ENCODE assay signal across 15 cellular contexts in genomic region chr4:168924648-168925047, GRCh38.
DNase-seq lines count a peak whose midpoint lies in the region; ATAC-seq and TF ChIP-seq lines count a peak whose summit lies in the region.
"Had no signal": no experiment of that assay in that cellular context is flagged by ENCODE, and none has a peak within 500 bp of the region (broad histone marks: within the 10 kb centered on the region; RNA-seq: fewer than 3 reads in every experiment).

No MANE protein-coding gene starts in this region.

- no peak overlapping the region for H3K4me3 Mint-ChIP-seq in chondrocyte (ENCODE audit: unreplicated experiment)
- H3K4me3 Mint-ChIP-seq: B cell; CD4-positive, alpha-beta memory T cell; GM23338 had no signal

- no peak overlapping the region for H3K4me3 ChIP-seq in SK-N-SH (ENCODE audit: low read depth in 2 of 2, low read length in 1 of 2)
- H3K4me3 ChIP-seq: GM12878, GM23338 had no signal

- CTCF ChIA-PET in SK-N-SH (lab: Yijun Ruan, JAX), result interaction anchor here (0.8 to 7.9 kb wide), 24 partner anchors 8 to 673 kb away, joined by 3 to 103 read pairs (median 8); partner anchors contain the start of gene CBR4

- peaks cover 82 to 85% of the 10 kb centered on the region in 2 experiments for H3K36me3 ChIP-seq in SK-N-SH (replicated peaks in 1 of 2; ENCODE audit: control insufficient read depth in 1 of 2, insufficient read depth in 2 of 2, low read length in 1 of 2)

- no peak overlapping the region for H2AFZ ChIP-seq in SK-N-SH (ENCODE audit: low read depth)
- H2AFZ ChIP-seq: GM23338 had no signal

- no peak for ATAC-seq in GM19324 (IDR thresholded peaks at IDR 0.05; ENCODE audit: low FRiP score, unreplicated experiment)
- ATAC-seq in HG02973 (IDR thresholded peaks at IDR 0.05; ENCODE audit: unreplicated experiment), result no peak
- no peak for ATAC-seq in HG02970 (IDR thresholded peaks at IDR 0.05; ENCODE audit: low FRiP score, unreplicated experiment)
- ATAC-seq: GM23338, HepG2 had no signal

- H3K9ac ChIP-seq in SK-N-SH, result no peak overlapping the region

- H3K79me2 ChIP-seq in SK-N-SH (ENCODE audit: insufficient read depth), result no peaks in the 10 kb centered on the region

- peaks cover 50% of the 10 kb centered on the region for H3K36me3 Mint-ChIP-seq in chondrocyte (ENCODE audit: low read depth)

- H3K27ac Mint-ChIP-seq in chondrocyte (ENCODE audit: unreplicated experiment), result peak overlapping the region; percentile 73
- H3K27ac Mint-ChIP-seq: B cell; CD4-positive, alpha-beta memory T cell; GM23338 had no signal

- peak in 1 of 2 experiments; percentile 62; a peak in 1 of 4 replicates for TF ChIP-seq EP300 in SK-N-SH (IDR thresholded peaks at IDR 0.05; ENCODE audit: borderline replicate concordance in 1 of 2, low read depth in 1 of 2, low read length in 1 of 2)

- no peaks in the 10 kb centered on the region for H3K27me3 ChIP-seq in SK-N-SH (ENCODE audit: insufficient read depth)

- no peaks in the 10 kb centered on the region for H3K9me2 ChIP-seq in SK-N-SH

- peak overlapping the region; percentile 9 to 94; a peak in 3 of 4 replicates for H3K27ac ChIP-seq in SK-N-SH (ENCODE audit: low read depth in 2 of 2, low read length in 1 of 2)
- H3K27ac ChIP-seq: C4-2B had no signal

- peaks cover 61% of the 10 kb centered on the region for H3F3A ChIP-seq in SK-N-SH (replicated peaks; ENCODE audit: insufficient read depth)

- TF ChIP-seq CTCF in SK-N-SH (IDR thresholded peaks at IDR 0.05) (no peak), chondrocyte (IDR thresholded peaks at IDR 0.05) (no peak)

- H3K9me3 ChIP-seq in SK-N-SH, result 0 out of 2 replicates have a peak, but pooled peaks cover 2% of the 10 kb centered on the region

- no peak overlapping the region for H3K4me2 ChIP-seq in SK-N-SH
- H3K4me2 ChIP-seq: GM23338 had no signal

- peaks cover 0 to 34% of the 10 kb centered on the region in 2 experiments; a peak in 2 of 4 replicates for H3K4me1 ChIP-seq in SK-N-SH (ENCODE audit: control insufficient read depth in 1 of 2, insufficient read depth in 2 of 2, low read depth in 1 of 2, low read length in 1 of 2)

- POLR2A ChIA-PET in SK-N-SH (lab: Yijun Ruan, JAX), result no interaction called here

- no peaks in the 10 kb centered on the region for H3K9me3 Mint-ChIP-seq in chondrocyte (ENCODE audit: low read depth)
- H3K9me3 Mint-ChIP-seq: CD4-positive, alpha-beta memory T cell; GM23338 had no signal

- 82% methylated on average over 2 of the region's 2 CpGs for WGBS in SK-N-SH (ENCODE audit: low lambda C conversion rate)

- TF ChIP-seq RAD21 in SK-N-SH (IDR thresholded peaks at IDR 0.05; ENCODE audit: low read length), result no peak

- no peaks in the 10 kb centered on the region for H4K20me1 ChIP-seq in SK-N-SH (ENCODE audit: insufficient read depth)

- H3K27me3 Mint-ChIP-seq in chondrocyte (ENCODE audit: low read depth), result no peaks in the 10 kb centered on the region
- H3K27me3 Mint-ChIP-seq: B cell; CD4-positive, alpha-beta memory T cell had no signal

- peaks cover 15% of the 10 kb centered on the region for H3K4me1 Mint-ChIP-seq in chondrocyte (ENCODE audit: low read depth)
- H3K4me1 Mint-ChIP-seq: B cell had no signal

- DNase-seq in NCI-H524 (lab: John Stamatoyannopoulos, UW) (peak; percentile 54 to 75), SK-N-SH (peak; percentile 33), chondrocyte (ENCODE audit: low spot score) (no peak), superior temporal gyrus (ENCODE audit: extremely low spot score) (peak; percentile 6)
- DNase-seq: CD4-positive, alpha-beta memory T cell; DMS79; H7 had no signal

TF ChIP-seq in SK-N-SH, 30 proteins besides CTCF, POLR2A, EP300 and RAD21:
- TF ChIP-seq RCOR1 (IDR thresholded peaks at IDR 0.05; ENCODE audit: low read length) (peak; percentile 57; the same call in 1 of the 2 replicates), CHD2 (IDR thresholded peaks at IDR 0.05; ENCODE audit: low read length, partially characterized antibody) (peak; percentile 5), GATA2 (CRISPR knock-in tag; IDR thresholded peaks at IDR 0.05) (0 out of 2 replicates have a peak, but pooled peaks have one; percentile 12), MXI1 (IDR thresholded peaks at IDR 0.05; ENCODE audit: low read depth, low read length) (peak; percentile 33; the same call in 1 of the 2 replicates), EZH2phosphoT487 (IDR thresholded peaks at IDR 0.05; ENCODE audit: borderline replicate concordance, low read depth) (no peak)
